1 cellular context compared by ENCODE assay signal in genomic region chr17:19538095-19539039, GRCh38.
TF ChIP-seq lines count a peak whose summit lies in the region.

No MANE protein-coding gene starts in this region.

TF ChIP-seq in HepG2, 621 proteins besides CTCF, POLR2A, EP300 and RAD21 (continued from another document and continues in another):
- peak; percentile 77; the same call in 1 of the 2 replicates for TF ChIP-seq POGK (CRISPR knock-in tag; conservative IDR thresholded peaks at IDR 0.05)
- no peak for TF ChIP-seq JDP2 (CRISPR knock-in tag; IDR thresholded peaks at IDR 0.05; ENCODE audit: borderline replicate concordance)
- TF ChIP-seq PBX2 (CRISPR knock-in tag; IDR thresholded peaks at IDR 0.05) = no peak
- no peak for TF ChIP-seq NFE2 (CRISPR knock-in tag; IDR thresholded peaks at IDR 0.05)
- TF ChIP-seq ZNF205 (CRISPR knock-in tag; IDR thresholded peaks at IDR 0.05) = peak; percentile 98
- TF ChIP-seq E2F2 (CRISPR knock-in tag; IDR thresholded peaks at IDR 0.05; ENCODE audit: borderline replicate concordance) = no peak
- no peak; the same call in 1 of the 2 replicates for TF ChIP-seq ZNF703 (CRISPR knock-in tag; IDR thresholded peaks at IDR 0.05; ENCODE audit: borderline replicate concordance)
- peak; percentile 93 for TF ChIP-seq ZSCAN29 (CRISPR knock-in tag; conservative IDR thresholded peaks at IDR 0.05)
- TF ChIP-seq UBTF (CRISPR knock-in tag; IDR thresholded peaks at IDR 0.05) = 0 out of 2 replicates have a peak, but pooled peaks have one; percentile 2
- TF ChIP-seq MAFK (conservative IDR thresholded peaks at IDR 0.05 in 1 of 2, IDR thresholded peaks at IDR 0.05 in 1 of 2; ENCODE audit: low read length in 2 of 2) = no peak
- peak; percentile 95 for TF ChIP-seq ZNF510 (CRISPR knock-in tag; IDR thresholded peaks at IDR 0.05; ENCODE audit: low read depth)
- no peak for TF ChIP-seq NFKB2 (CRISPR knock-in tag; IDR thresholded peaks at IDR 0.05; ENCODE audit: borderline replicate concordance)
- TF ChIP-seq ZNF513 (CRISPR knock-in tag; conservative IDR thresholded peaks at IDR 0.05) = no peak
- peak; percentile 83 for TF ChIP-seq ZNF687 (CRISPR knock-in tag; IDR thresholded peaks at IDR 0.05)
- TF ChIP-seq HMGXB4 (CRISPR knock-in tag; IDR thresholded peaks at IDR 0.05; ENCODE audit: borderline replicate concordance in 1 of 2, low read depth in 1 of 2) = peak; percentile 69 to 74; a peak in 3 of 4 replicates
- TF ChIP-seq ZKSCAN1 (IDR thresholded peaks at IDR 0.05; ENCODE audit: low read length) = no peak
- no peak for TF ChIP-seq ZIK1 (CRISPR knock-in tag; IDR thresholded peaks at IDR 0.05; ENCODE audit: borderline replicate concordance, low read depth)
- no peak for TF ChIP-seq ZNF850 (CRISPR knock-in tag; conservative IDR thresholded peaks at IDR 0.05)
- no peak for TF ChIP-seq RNF2 (conservative IDR thresholded peaks at IDR 0.05; ENCODE audit: low read depth)
- no peak for TF ChIP-seq SRF (IDR thresholded peaks at IDR 0.05; ENCODE audit: low read depth, low read length)
- TF ChIP-seq PREB (CRISPR knock-in tag; IDR thresholded peaks at IDR 0.05) = no peak
- no peak for TF ChIP-seq STAT5B (CRISPR knock-in tag; IDR thresholded peaks at IDR 0.05)
- peak; percentile 97 for TF ChIP-seq GATAD2A (CRISPR knock-in tag; IDR thresholded peaks at IDR 0.05)
- no peak for TF ChIP-seq SRSF1 (optimal IDR thresholded peaks at IDR 0.05; ENCODE audit: low read depth, low read length)
- peak; percentile 48; the same call in 1 of the 2 replicates for TF ChIP-seq ZNF652 (CRISPR knock-in tag; IDR thresholded peaks at IDR 0.05; ENCODE audit: borderline replicate concordance, low read depth)
- TF ChIP-seq ZNF660 (CRISPR knock-in tag; IDR thresholded peaks at IDR 0.05; ENCODE audit: borderline replicate concordance, low read depth) = no peak
- TF ChIP-seq FOXA1 (IDR thresholded peaks at IDR 0.05) = no peak
- TF ChIP-seq FOXA1 (CRISPR knock-in tag; IDR thresholded peaks at IDR 0.05) = peak; percentile 30; the same call in 1 of the 2 replicates
- TF ChIP-seq ZBTB21 (CRISPR knock-in tag; IDR thresholded peaks at IDR 0.05) = no peak; the same call in 1 of the 2 replicates
- TF ChIP-seq ZNF460 (CRISPR knock-in tag; IDR thresholded peaks at IDR 0.05; ENCODE audit: borderline replicate concordance) = peak; percentile 40; the same call in 1 of the 2 replicates
- no peak for TF ChIP-seq PRDM4 (CRISPR knock-in tag; IDR thresholded peaks at IDR 0.05; ENCODE audit: borderline replicate concordance)
- peak; percentile 96 for TF ChIP-seq THRA (CRISPR knock-in tag; IDR thresholded peaks at IDR 0.05; ENCODE audit: borderline replicate concordance)
- peak; percentile 92 for TF ChIP-seq HOMEZ (CRISPR knock-in tag; IDR thresholded peaks at IDR 0.05; ENCODE audit: low read depth)
